Comparison of ENCODE assay signal across 1 cellular context in the genomic region with DNA sequence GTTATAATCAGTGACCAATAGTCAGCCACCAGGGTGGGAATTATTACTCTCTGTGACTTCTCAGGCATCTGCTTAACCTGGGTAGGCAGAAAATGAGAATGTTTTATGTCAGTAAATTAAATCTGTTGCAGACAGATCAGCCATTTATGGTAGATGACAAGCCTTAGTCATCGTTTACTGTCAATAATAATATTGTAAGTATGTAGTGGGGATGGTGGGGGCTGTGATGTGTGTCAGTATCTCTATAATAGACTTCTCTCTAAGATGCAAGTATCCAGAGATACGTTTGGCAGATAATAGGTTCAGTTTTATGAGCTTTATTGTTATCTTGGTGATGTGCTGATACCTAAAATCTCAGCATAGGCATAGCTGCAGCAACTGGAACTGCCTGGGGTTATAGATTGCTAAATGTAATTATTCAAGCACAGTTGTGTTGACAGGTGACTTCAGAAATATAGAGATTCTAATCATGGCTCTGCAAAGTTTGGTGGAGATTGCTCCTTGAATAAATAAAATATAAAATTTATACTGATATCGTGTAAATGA.
TF ChIP-seq lines count a peak whose summit lies in the region.

No MANE protein-coding gene starts in this region.

TF ChIP-seq in SK-N-SH, 30 proteins besides CTCF, POLR2A, EP300 and RAD21 (continued from another document):
- TF ChIP-seq RCOR1 (IDR thresholded peaks at IDR 0.05; ENCODE audit: low read length) (peak; percentile 88), TEAD4 (IDR thresholded peaks at IDR 0.05; ENCODE audit: borderline replicate concordance, insufficient read depth) (no peak), MAX (IDR thresholded peaks at IDR 0.05; ENCODE audit: low read depth) (no peak), MXI1 (IDR thresholded peaks at IDR 0.05; ENCODE audit: low read depth, low read length) (no peak), FOSL2 (IDR thresholded peaks at IDR 0.05; ENCODE audit: borderline replicate concordance, low read depth) (no peak), JUND (IDR thresholded peaks at IDR 0.05) (no peak), REST (IDR thresholded peaks at IDR 0.05; ENCODE audit: low read depth, low read length) (no peak), ZBTB33 (IDR thresholded peaks at IDR 0.05; ENCODE audit: borderline replicate concordance, low read depth) (no peak), GATA2 (CRISPR knock-in tag; IDR thresholded peaks at IDR 0.05) (peak; percentile 93), CHD2 (IDR thresholded peaks at IDR 0.05; ENCODE audit: low read length, partially characterized antibody) (peak; percentile 40), FOXM1 (IDR thresholded peaks at IDR 0.05; ENCODE audit: low read depth) (no peak), MEF2A (IDR thresholded peaks at IDR 0.05; ENCODE audit: borderline replicate concordance, low read depth) (no peak), TAF1 (IDR thresholded peaks at IDR 0.05; ENCODE audit: borderline replicate concordance, low read depth, low read length) (no peak), EZH2phosphoT487 (IDR thresholded peaks at IDR 0.05; ENCODE audit: borderline replicate concordance, low read depth) (no peak), ELF1 (IDR thresholded peaks at IDR 0.05) (no peak), FOXJ3 (CRISPR knock-in tag; IDR thresholded peaks at IDR 0.05) (no peak), SMC3 (IDR thresholded peaks at IDR 0.05; ENCODE audit: low read depth, low read length) (no peak), POLR2AphosphoS5 (IDR thresholded peaks at IDR 0.05; ENCODE audit: low read depth, low read length) (no peak), IRF3 (IDR thresholded peaks at IDR 0.05; ENCODE audit: low read depth, low read length) (no peak)
- TF ChIP-seq, protein P1, sequence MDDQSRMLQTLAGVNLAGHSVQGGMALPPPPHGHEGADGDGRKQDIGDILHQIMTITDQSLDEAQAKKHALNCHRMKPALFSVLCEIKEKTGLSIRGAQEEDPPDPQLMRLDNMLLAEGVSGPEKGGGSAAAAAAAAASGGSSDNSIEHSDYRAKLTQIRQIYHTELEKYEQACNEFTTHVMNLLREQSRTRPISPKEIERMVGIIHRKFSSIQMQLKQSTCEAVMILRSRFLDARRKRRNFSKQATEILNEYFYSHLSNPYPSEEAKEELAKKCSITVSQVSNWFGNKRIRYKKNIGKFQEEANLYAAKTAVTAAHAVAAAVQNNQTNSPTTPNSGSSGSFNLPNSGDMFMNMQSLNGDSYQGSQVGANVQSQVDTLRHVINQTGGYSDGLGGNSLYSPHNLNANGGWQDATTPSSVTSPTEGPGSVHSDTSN (IDR thresholded peaks at IDR 0.05): no peak
- TF ChIP-seq, protein P2, sequence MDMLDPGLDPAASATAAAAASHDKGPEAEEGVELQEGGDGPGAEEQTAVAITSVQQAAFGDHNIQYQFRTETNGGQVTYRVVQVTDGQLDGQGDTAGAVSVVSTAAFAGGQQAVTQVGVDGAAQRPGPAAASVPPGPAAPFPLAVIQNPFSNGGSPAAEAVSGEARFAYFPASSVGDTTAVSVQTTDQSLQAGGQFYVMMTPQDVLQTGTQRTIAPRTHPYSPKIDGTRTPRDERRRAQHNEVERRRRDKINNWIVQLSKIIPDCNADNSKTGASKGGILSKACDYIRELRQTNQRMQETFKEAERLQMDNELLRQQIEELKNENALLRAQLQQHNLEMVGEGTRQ (IDR thresholded peaks at IDR 0.05; ENCODE audit: borderline replicate concordance, low read depth, low read length): no peak
- TF ChIP-seq, protein P3, sequence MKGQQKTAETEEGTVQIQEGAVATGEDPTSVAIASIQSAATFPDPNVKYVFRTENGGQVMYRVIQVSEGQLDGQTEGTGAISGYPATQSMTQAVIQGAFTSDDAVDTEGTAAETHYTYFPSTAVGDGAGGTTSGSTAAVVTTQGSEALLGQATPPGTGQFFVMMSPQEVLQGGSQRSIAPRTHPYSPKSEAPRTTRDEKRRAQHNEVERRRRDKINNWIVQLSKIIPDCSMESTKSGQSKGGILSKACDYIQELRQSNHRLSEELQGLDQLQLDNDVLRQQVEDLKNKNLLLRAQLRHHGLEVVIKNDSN (IDR thresholded peaks at IDR 0.05; ENCODE audit: borderline replicate concordance, low read depth): no peak
